1 cellular context compared by ENCODE assay signal in the genomic region with DNA sequence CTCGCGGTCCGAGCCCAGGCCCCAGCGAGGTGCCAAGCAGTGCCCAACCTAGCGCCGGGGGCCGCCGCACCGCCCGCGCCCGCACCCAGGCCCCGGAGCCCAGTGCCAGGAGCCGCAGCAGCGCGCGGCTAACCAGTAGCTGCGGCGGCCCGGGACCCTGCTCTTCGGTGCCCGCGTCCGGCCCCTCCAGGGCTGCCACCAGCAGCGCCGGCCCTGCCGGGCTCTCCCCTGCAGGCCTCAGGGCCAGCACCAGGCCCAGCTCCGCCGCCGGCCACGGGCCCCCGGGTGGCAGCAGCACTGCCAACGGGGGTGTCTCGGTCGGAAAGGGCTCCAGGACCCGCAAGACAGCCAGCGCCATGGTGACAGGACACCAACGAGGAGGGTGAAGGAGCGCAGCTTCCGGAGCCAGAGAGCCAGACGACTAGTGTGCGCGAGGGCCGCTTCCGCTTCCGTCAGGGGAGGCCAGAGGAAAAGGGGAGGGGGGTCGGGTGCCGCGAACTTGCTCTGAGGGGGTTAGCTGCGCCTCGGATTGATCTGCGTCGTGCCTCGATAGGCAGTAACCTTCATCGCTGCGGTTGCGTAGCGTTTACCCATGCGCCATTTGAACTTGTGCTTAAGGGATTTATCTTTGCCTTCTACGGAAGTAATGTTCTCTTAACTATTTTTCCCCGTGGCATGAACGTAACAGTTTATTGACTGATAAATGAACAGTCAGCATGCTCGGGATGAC.
A peak's percentile ranks its signal among the peaks of the same experiment; 100 is the strongest.
TF ChIP-seq lines count a peak whose summit lies in the region.

Gene PEX6, minus strand, starts transcription at position 389 of the 730 bp plus-strand sequence. Its CDS starts 31 bp downstream, at position 358.

TF ChIP-seq in HepG2, 621 proteins besides CTCF, POLR2A, EP300 and RAD21 (continued from another document and continues in another):
- TF ChIP-seq, protein P1, sequence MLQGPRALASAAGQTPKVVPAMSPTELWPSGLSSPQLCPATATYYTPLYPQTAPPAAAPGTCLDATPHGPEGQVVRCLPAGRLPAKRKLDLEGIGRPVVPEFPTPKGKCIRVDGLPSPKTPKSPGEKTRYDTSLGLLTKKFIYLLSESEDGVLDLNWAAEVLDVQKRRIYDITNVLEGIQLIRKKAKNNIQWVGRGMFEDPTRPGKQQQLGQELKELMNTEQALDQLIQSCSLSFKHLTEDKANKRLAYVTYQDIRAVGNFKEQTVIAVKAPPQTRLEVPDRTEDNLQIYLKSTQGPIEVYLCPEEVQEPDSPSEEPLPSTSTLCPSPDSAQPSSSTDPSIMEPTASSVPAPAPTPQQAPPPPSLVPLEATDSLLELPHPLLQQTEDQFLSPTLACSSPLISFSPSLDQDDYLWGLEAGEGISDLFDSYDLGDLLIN (CRISPR knock-in tag; IDR thresholded peaks at IDR 0.05; ENCODE audit: borderline replicate concordance) = peak; percentile 39; the same call in 1 of the 2 replicates
- TF ChIP-seq JUNB (CRISPR knock-in tag; IDR thresholded peaks at IDR 0.05; ENCODE audit: borderline replicate concordance) (no peak), KDM2A (CRISPR knock-in tag; IDR thresholded peaks at IDR 0.05; ENCODE audit: borderline replicate concordance, low read depth) (peak; percentile 88), ZNF614 (CRISPR knock-in tag; IDR thresholded peaks at IDR 0.05; ENCODE audit: borderline replicate concordance) (peak; percentile 96; the same call in 1 of the 2 replicates), CREM (IDR thresholded peaks at IDR 0.05) (peak; percentile 70; the same call in 1 of the 2 replicates), CREM (CRISPR knock-in tag; IDR thresholded peaks at IDR 0.05) (no peak), ZNF431 (CRISPR knock-in tag; IDR thresholded peaks at IDR 0.05; ENCODE audit: borderline replicate concordance, low read depth) (no peak), NFE2L2 (IDR thresholded peaks at IDR 0.05; ENCODE audit: low read length) (no peak), ZNF30 (CRISPR knock-in tag; IDR thresholded peaks at IDR 0.05) (no peak), SKIL (CRISPR knock-in tag; IDR thresholded peaks at IDR 0.05; ENCODE audit: borderline replicate concordance) (no peak; the same call in 1 of the 2 replicates), YY1 (IDR thresholded peaks at IDR 0.05; ENCODE audit: insufficient read depth, insufficient replicate concordance, low read depth, low read length) (peak; percentile 81), ZHX2 (IDR thresholded peaks at IDR 0.05; ENCODE audit: low read depth) (no peak; the same call in 1 of the 2 replicates), ZHX2 (CRISPR knock-in tag; IDR thresholded peaks at IDR 0.05; ENCODE audit: borderline replicate concordance) (no peak), PHF8 (CRISPR knock-in tag; IDR thresholded peaks at IDR 0.05) (peak; percentile 95), MATR3 (CRISPR knock-in tag; IDR thresholded peaks at IDR 0.05) (no peak), ZNF350 (CRISPR knock-in tag; IDR thresholded peaks at IDR 0.05; ENCODE audit: borderline replicate concordance, low read depth) (peak; percentile 84; the same call in 1 of the 2 replicates), MAFK (conservative IDR thresholded peaks at IDR 0.05 in 1 of 2, IDR thresholded peaks at IDR 0.05 in 1 of 2; ENCODE audit: low read length in 2 of 2) (peak; percentile 38 to 72; a peak in 3 of 4 replicates), KLF6 (CRISPR knock-in tag; IDR thresholded peaks at IDR 0.05) (peak; percentile 77), ZNF543 (CRISPR knock-in tag; IDR thresholded peaks at IDR 0.05) (peak; percentile 76; the same call in 1 of the 2 replicates), ZBTB25 (CRISPR knock-in tag; IDR thresholded peaks at IDR 0.05) (peak; percentile 84), SAP130 (CRISPR knock-in tag; IDR thresholded peaks at IDR 0.05; ENCODE audit: low read depth) (peak; percentile 97)
- TF ChIP-seq, protein P2, sequence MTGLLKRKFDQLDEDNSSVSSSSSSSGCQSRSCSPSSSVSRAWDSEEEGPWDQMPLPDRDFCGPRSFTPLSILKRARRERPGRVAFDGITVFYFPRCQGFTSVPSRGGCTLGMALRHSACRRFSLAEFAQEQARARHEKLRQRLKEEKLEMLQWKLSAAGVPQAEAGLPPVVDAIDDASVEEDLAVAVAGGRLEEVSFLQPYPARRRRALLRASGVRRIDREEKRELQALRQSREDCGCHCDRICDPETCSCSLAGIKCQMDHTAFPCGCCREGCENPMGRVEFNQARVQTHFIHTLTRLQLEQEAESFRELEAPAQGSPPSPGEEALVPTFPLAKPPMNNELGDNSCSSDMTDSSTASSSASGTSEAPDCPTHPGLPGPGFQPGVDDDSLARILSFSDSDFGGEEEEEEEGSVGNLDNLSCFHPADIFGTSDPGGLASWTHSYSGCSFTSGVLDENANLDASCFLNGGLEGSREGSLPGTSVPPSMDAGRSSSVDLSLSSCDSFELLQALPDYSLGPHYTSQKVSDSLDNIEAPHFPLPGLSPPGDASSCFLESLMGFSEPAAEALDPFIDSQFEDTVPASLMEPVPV (CRISPR knock-in tag; IDR thresholded peaks at IDR 0.05) = peak; percentile 15; the same call in 1 of the 2 replicates
- TF ChIP-seq, protein P3, sequence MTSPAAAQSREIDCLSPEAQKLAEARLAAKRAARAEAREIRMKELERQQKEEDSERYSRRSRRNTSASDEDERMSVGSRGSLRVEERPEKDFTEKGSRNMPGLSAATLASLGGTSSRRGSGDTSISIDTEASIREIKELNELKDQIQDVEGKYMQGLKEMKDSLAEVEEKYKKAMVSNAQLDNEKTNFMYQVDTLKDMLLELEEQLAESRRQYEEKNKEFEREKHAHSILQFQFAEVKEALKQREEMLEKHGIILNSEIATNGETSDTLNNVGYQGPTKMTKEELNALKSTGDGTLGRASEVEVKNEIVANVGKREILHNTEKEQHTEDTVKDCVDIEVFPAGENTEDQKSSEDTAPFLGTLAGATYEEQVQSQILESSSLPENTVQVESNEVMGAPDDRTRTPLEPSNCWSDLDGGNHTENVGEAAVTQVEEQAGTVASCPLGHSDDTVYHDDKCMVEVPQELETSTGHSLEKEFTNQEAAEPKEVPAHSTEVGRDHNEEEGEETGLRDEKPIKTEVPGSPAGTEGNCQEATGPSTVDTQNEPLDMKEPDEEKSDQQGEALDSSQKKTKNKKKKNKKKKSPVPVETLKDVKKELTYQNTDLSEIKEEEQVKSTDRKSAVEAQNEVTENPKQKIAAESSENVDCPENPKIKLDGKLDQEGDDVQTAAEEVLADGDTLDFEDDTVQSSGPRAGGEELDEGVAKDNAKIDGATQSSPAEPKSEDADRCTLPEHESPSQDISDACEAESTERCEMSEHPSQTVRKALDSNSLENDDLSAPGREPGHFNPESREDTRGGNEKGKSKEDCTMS (CRISPR knock-in tag; conservative IDR thresholded peaks at IDR 0.05) = no peak
- TF ChIP-seq, protein P4, sequence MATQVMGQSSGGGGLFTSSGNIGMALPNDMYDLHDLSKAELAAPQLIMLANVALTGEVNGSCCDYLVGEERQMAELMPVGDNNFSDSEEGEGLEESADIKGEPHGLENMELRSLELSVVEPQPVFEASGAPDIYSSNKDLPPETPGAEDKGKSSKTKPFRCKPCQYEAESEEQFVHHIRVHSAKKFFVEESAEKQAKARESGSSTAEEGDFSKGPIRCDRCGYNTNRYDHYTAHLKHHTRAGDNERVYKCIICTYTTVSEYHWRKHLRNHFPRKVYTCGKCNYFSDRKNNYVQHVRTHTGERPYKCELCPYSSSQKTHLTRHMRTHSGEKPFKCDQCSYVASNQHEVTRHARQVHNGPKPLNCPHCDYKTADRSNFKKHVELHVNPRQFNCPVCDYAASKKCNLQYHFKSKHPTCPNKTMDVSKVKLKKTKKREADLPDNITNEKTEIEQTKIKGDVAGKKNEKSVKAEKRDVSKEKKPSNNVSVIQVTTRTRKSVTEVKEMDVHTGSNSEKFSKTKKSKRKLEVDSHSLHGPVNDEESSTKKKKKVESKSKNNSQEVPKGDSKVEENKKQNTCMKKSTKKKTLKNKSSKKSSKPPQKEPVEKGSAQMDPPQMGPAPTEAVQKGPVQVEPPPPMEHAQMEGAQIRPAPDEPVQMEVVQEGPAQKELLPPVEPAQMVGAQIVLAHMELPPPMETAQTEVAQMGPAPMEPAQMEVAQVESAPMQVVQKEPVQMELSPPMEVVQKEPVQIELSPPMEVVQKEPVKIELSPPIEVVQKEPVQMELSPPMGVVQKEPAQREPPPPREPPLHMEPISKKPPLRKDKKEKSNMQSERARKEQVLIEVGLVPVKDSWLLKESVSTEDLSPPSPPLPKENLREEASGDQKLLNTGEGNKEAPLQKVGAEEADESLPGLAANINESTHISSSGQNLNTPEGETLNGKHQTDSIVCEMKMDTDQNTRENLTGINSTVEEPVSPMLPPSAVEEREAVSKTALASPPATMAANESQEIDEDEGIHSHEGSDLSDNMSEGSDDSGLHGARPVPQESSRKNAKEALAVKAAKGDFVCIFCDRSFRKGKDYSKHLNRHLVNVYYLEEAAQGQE (IDR thresholded peaks at IDR 0.05; ENCODE audit: borderline replicate concordance in 1 of 2, low read depth in 1 of 2, low read length in 2 of 2) = 0 out of 4 replicates have a peak, but pooled peaks of 1 of the 2 experiments have one; percentile 47
- TF ChIP-seq, protein P5, sequence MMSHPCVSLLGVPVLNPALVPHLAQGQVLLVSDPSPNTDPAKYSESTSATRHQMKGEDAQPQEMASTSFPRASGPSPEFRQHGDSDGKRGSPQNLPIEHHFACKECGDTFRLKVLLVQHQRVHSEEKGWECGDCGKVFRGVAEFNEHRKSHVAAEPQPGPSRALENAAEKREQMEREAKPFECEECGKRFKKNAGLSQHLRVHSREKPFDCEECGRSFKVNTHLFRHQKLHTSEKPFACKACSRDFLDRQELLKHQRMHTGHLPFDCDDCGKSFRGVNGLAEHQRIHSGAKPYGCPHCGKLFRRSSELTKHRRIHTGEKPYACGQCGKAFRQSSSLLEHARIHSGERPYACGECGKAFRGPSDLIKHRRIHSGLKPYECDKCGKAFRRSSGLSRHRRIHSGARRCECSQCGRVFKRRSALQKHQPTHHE (CRISPR knock-in tag; IDR thresholded peaks at IDR 0.05; ENCODE audit: borderline replicate concordance) = no peak
- TF ChIP-seq, protein P6, sequence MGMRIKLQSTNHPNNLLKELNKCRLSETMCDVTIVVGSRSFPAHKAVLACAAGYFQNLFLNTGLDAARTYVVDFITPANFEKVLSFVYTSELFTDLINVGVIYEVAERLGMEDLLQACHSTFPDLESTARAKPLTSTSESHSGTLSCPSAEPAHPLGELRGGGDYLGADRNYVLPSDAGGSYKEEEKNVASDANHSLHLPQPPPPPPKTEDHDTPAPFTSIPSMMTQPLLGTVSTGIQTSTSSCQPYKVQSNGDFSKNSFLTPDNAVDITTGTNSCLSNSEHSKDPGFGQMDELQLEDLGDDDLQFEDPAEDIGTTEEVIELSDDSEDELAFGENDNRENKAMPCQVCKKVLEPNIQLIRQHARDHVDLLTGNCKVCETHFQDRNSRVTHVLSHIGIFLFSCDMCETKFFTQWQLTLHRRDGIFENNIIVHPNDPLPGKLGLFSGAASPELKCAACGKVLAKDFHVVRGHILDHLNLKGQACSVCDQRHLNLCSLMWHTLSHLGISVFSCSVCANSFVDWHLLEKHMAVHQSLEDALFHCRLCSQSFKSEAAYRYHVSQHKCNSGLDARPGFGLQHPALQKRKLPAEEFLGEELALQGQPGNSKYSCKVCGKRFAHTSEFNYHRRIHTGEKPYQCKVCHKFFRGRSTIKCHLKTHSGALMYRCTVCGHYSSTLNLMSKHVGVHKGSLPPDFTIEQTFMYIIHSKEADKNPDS (CRISPR knock-in tag; IDR thresholded peaks at IDR 0.05) = peak; percentile 46; the same call in 1 of the 2 replicates
